ENCODE assay signal across 9 cellular contexts in genomic region chr19:940591-941291, GRCh38. TPM values are rescaled to one million over a fixed set of nuclear protein-coding genes. Genes with fewer than 3 reads are reported as not detected.
DNase-seq lines count a peak whose midpoint lies in the region; ATAC-seq and TF ChIP-seq lines count a peak whose summit lies in the region.
"Had no signal": no experiment of that assay in that cellular context is flagged by ENCODE, and none has a peak within 500 bp of the region (broad histone marks: within the 10 kb centered on the region; RNA-seq: fewer than 3 reads in every experiment).

No MANE protein-coding gene starts in this region.

- in situ Hi-C loops in KBM-7 (cut with MboI; ENCODE audit: low pct_unique_long_range_greater_than_20kb, low sequenced_read_pairs): no loop called here

- H3K9me3 ChIP-seq in esophagus (ENCODE audit: control insufficient read depth in 2 of 2, insufficient read depth in 1 of 2, low read depth in 1 of 2, low read length in 1 of 2): no peaks in the 10 kb centered on the region
- H3K9me3 ChIP-seq in neutrophil: no peaks in the 10 kb centered on the region
- no peaks in the 10 kb centered on the region for H3K9me3 ChIP-seq in upper lobe of right lung

- intact Hi-C loops in upper lobe of right lung (cut with DNase I): no loop called here

- no peaks in the 10 kb centered on the region for H3K27me3 ChIP-seq in esophagus (ENCODE audit: control insufficient read depth in 1 of 2, insufficient read depth in 2 of 2, low read length in 2 of 2)
- H3K27me3 ChIP-seq in neutrophil: no peaks in the 10 kb centered on the region
- no peaks in the 10 kb centered on the region for H3K27me3 ChIP-seq in upper lobe of right lung

- H3K4me3 ChIP-seq in esophagus (ENCODE audit: low read depth in 1 of 2, low read length in 2 of 2) (peak overlapping the region; percentile 37 to 46), neutrophil (ENCODE audit: low read depth in 1 of 2, low read length in 1 of 2) (peak overlapping the region in 1 of 2 experiments; percentile 65), upper lobe of right lung (peak overlapping the region; percentile 41)

- H3K4me1 ChIP-seq in esophagus (ENCODE audit: control insufficient read depth in 2 of 2, insufficient read depth in 2 of 2, low read length in 1 of 2) (peaks cover 2 to 10% of the 10 kb centered on the region in 2 donors), neutrophil (ENCODE audit: control insufficient read depth in 1 of 2, insufficient read depth in 1 of 2, low read depth in 1 of 2, low read length in 1 of 2) (peaks cover 19 to 59% of the 10 kb centered on the region in 2 experiments), upper lobe of right lung (peaks cover 23% of the 10 kb centered on the region)

- 14 to 16% methylated on average over 45 to 64 of the region's 64 CpGs for WGBS in esophagus, 2 donors

- H3K27ac ChIP-seq in esophagus (ENCODE audit: low read depth in 2 of 2, low read length in 1 of 2): peak overlapping the region; percentile 78 to 81
- H3K27ac ChIP-seq in neutrophil: peak overlapping the region; percentile 65
- peak overlapping the region; percentile 78 for H3K27ac ChIP-seq in upper lobe of right lung

- DNase-seq in NCI-H345 (lab: John Stamatoyannopoulos, UW) (peak; percentile 79), NCI-H345 treated with DMSO at 0.1 percent for 48 hours (lab: John Stamatoyannopoulos, UW; ENCODE audit: unreplicated experiment) (no peak), NCI-H2227 (lab: John Stamatoyannopoulos, UW; ENCODE audit: unreplicated experiment) (peak; percentile 30), activated T-cell treated with anti-CD3 and anti-CD28 coated beads for 1 hour (ENCODE audit: low read depth) (peak; percentile 63), upper lobe of right lung (peak; percentile 90), KBM-7 (no peak)

- peaks cover 0 to 6% of the 10 kb centered on the region in 2 donors for H3K36me3 ChIP-seq in esophagus (ENCODE audit: control insufficient read depth in 2 of 2, insufficient read depth in 2 of 2, low read length in 1 of 2)
- H3K36me3 ChIP-seq in neutrophil: peaks cover 56% of the 10 kb centered on the region
- no peaks in the 10 kb centered on the region for H3K36me3 ChIP-seq in upper lobe of right lung

- ATAC-seq in upper lobe of right lung: peak; percentile 88

- TF ChIP-seq CTCF in neutrophil (IDR thresholded peaks at IDR 0.05) (no peak), upper lobe of right lung (IDR thresholded peaks at IDR 0.05) (no peak)

RNA-seq across cellular contexts. Expression of gene ARID3A, which starts 14.9 kb away (rescaled TPM):
- 1 to 10 TPM; 1.3 to 5.2 TPM for polyA plus RNA-seq in esophagus
- total RNA-seq in upper lobe of right lung: 16.1 TPM

RNA-seq across cellular contexts. Expression of gene KISS1R, which starts 23.6 kb away (rescaled TPM):
- polyA plus RNA-seq in esophagus: under 1 TPM in 1 of 2 donors, not detected in 1; 0.01 TPM
- not detected for total RNA-seq in upper lobe of right lung
- polyA plus RNA-seq: BJ had no signal

RNA-seq across cellular contexts. Expression of gene R3HDM4, which starts 27.7 kb away (rescaled TPM):
- 10 to 100 TPM; 66.1 to 84.8 TPM for polyA plus RNA-seq in esophagus
- total RNA-seq in upper lobe of right lung: 50.7 TPM

RNA-seq across cellular contexts. Expression of gene WDR18, which starts 43.4 kb away (rescaled TPM):
- 10 to 100 TPM; 36.2 to 44.8 TPM for polyA plus RNA-seq in esophagus
- 21.9 TPM for total RNA-seq in upper lobe of right lung

RNA-seq across cellular contexts. Expression of gene RNU6-9, which starts 47.5 kb away (rescaled TPM):
- polyA plus RNA-seq in esophagus: not detected
- total RNA-seq in upper lobe of right lung: not detected
- polyA plus RNA-seq: BJ had no signal

Comparison
In these comparisons a context has a peak if more than half of its experiments do, and no peak if none do; other contexts are left out.
1. DNase-seq: peak in NCI-H345 (single experiment), NCI-H2227 (single experiment), activated T-cell treated with anti-CD3 and anti-CD28 coated beads for 1 hour (single experiment) and upper lobe of right lung (single experiment); none in NCI-H345 treated with DMSO at 0.1 percent for 48 hours (single experiment) and KBM-7 (single experiment).
2. Peak in every context shown above with its lines, with median percentiles within 50 percentile points of each other: H3K27ac ChIP-seq.